1 cellular context compared by ENCODE assay signal in genomic region chr17:81868674-81869220, GRCh38.
A peak's percentile ranks its signal among the peaks of the same experiment; 100 is the strongest.
TF ChIP-seq lines count a peak whose summit lies in the region.

No MANE protein-coding gene starts in this region.

TF ChIP-seq in HepG2, 621 proteins besides CTCF, POLR2A, EP300 and RAD21 (continued from another document and continues in another):
- TF ChIP-seq, protein P1, sequence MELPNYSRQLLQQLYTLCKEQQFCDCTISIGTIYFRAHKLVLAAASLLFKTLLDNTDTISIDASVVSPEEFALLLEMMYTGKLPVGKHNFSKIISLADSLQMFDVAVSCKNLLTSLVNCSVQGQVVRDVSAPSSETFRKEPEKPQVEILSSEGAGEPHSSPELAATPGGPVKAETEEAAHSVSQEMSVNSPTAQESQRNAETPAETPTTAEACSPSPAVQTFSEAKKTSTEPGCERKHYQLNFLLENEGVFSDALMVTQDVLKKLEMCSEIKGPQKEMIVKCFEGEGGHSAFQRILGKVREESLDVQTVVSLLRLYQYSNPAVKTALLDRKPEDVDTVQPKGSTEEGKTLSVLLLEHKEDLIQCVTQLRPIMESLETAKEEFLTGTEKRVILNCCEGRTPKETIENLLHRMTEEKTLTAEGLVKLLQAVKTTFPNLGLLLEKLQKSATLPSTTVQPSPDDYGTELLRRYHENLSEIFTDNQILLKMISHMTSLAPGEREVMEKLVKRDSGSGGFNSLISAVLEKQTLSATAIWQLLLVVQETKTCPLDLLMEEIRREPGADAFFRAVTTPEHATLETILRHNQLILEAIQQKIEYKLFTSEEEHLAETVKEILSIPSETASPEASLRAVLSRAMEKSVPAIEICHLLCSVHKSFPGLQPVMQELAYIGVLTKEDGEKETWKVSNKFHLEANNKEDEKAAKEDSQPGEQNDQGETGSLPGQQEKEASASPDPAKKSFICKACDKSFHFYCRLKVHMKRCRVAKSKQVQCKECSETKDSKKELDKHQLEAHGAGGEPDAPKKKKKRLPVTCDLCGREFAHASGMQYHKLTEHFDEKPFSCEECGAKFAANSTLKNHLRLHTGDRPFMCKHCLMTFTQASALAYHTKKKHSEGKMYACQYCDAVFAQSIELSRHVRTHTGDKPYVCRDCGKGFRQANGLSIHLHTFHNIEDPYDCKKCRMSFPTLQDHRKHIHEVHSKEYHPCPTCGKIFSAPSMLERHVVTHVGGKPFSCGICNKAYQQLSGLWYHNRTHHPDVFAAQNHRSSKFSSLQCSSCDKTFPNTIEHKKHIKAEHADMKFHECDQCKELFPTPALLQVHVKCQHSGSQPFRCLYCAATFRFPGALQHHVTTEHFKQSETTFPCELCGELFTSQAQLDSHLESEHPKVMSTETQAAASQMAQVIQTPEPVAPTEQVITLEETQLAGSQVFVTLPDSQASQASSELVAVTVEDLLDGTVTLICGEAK (IDR thresholded peaks at IDR 0.05), result no peak
- TF ChIP-seq, protein P1 (CRISPR knock-in tag; IDR thresholded peaks at IDR 0.05), result no peak
- no peak for TF ChIP-seq SP5 (CRISPR knock-in tag; IDR thresholded peaks at IDR 0.05; ENCODE audit: borderline replicate concordance, low read depth)
- TF ChIP-seq CBX5 (CRISPR knock-in tag; IDR thresholded peaks at IDR 0.05; ENCODE audit: borderline replicate concordance), result no peak
- TF ChIP-seq, protein P2, sequence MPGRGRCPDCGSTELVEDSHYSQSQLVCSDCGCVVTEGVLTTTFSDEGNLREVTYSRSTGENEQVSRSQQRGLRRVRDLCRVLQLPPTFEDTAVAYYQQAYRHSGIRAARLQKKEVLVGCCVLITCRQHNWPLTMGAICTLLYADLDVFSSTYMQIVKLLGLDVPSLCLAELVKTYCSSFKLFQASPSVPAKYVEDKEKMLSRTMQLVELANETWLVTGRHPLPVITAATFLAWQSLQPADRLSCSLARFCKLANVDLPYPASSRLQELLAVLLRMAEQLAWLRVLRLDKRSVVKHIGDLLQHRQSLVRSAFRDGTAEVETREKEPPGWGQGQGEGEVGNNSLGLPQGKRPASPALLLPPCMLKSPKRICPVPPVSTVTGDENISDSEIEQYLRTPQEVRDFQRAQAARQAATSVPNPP (CRISPR knock-in tag; IDR thresholded peaks at IDR 0.05), result no peak
- TF ChIP-seq ZNF549 (CRISPR knock-in tag; IDR thresholded peaks at IDR 0.05), result no peak
- TF ChIP-seq HOXD1 (CRISPR knock-in tag; IDR thresholded peaks at IDR 0.05), result no peak
- no peak for TF ChIP-seq ZNF331 (CRISPR knock-in tag; IDR thresholded peaks at IDR 0.05)
- TF ChIP-seq YY1 (IDR thresholded peaks at IDR 0.05; ENCODE audit: insufficient read depth, insufficient replicate concordance, low read depth, low read length), result no peak
- no peak for TF ChIP-seq TBL1XR1 (IDR thresholded peaks at IDR 0.05; ENCODE audit: borderline replicate concordance, low read length, partially characterized antibody)
- no peak for TF ChIP-seq ZBTB43 (CRISPR knock-in tag; conservative IDR thresholded peaks at IDR 0.05)
- no peak for TF ChIP-seq AGO1 (IDR thresholded peaks at IDR 0.05; ENCODE audit: low read depth, low read length, poor library complexity, severe bottlenecking)
- no peak for TF ChIP-seq REPIN1 (CRISPR knock-in tag; IDR thresholded peaks at IDR 0.05; ENCODE audit: borderline replicate concordance, low read depth)
- no peak for TF ChIP-seq ETS1 (CRISPR knock-in tag; IDR thresholded peaks at IDR 0.05)
- no peak for TF ChIP-seq CBFB (CRISPR knock-in tag; IDR thresholded peaks at IDR 0.05)
- no peak for TF ChIP-seq ZMYM3 (CRISPR knock-in tag; IDR thresholded peaks at IDR 0.05)
- TF ChIP-seq, protein P3, sequence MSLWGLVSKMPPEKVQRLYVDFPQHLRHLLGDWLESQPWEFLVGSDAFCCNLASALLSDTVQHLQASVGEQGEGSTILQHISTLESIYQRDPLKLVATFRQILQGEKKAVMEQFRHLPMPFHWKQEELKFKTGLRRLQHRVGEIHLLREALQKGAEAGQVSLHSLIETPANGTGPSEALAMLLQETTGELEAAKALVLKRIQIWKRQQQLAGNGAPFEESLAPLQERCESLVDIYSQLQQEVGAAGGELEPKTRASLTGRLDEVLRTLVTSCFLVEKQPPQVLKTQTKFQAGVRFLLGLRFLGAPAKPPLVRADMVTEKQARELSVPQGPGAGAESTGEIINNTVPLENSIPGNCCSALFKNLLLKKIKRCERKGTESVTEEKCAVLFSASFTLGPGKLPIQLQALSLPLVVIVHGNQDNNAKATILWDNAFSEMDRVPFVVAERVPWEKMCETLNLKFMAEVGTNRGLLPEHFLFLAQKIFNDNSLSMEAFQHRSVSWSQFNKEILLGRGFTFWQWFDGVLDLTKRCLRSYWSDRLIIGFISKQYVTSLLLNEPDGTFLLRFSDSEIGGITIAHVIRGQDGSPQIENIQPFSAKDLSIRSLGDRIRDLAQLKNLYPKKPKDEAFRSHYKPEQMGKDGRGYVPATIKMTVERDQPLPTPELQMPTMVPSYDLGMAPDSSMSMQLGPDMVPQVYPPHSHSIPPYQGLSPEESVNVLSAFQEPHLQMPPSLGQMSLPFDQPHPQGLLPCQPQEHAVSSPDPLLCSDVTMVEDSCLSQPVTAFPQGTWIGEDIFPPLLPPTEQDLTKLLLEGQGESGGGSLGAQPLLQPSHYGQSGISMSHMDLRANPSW (CRISPR knock-in tag; IDR thresholded peaks at IDR 0.05; ENCODE audit: borderline replicate concordance), result no peak
- peak; percentile 16; the same call in 1 of the 2 replicates for TF ChIP-seq ZNF891 (CRISPR knock-in tag; IDR thresholded peaks at IDR 0.05)
- TF ChIP-seq GFI1 (CRISPR knock-in tag; IDR thresholded peaks at IDR 0.05; ENCODE audit: borderline replicate concordance), result no peak
- TF ChIP-seq ZBTB33 (CRISPR knock-in tag; IDR thresholded peaks at IDR 0.05), result peak; percentile 95
- TF ChIP-seq HOXA7 (CRISPR knock-in tag; IDR thresholded peaks at IDR 0.05), result no peak
- TF ChIP-seq ZNF563 (CRISPR knock-in tag; IDR thresholded peaks at IDR 0.05), result no peak
- TF ChIP-seq, protein P4, sequence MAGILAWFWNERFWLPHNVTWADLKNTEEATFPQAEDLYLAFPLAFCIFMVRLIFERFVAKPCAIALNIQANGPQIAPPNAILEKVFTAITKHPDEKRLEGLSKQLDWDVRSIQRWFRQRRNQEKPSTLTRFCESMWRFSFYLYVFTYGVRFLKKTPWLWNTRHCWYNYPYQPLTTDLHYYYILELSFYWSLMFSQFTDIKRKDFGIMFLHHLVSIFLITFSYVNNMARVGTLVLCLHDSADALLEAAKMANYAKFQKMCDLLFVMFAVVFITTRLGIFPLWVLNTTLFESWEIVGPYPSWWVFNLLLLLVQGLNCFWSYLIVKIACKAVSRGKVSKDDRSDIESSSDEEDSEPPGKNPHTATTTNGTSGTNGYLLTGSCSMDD (CRISPR knock-in tag; IDR thresholded peaks at IDR 0.05), result no peak
- TF ChIP-seq, protein P5, sequence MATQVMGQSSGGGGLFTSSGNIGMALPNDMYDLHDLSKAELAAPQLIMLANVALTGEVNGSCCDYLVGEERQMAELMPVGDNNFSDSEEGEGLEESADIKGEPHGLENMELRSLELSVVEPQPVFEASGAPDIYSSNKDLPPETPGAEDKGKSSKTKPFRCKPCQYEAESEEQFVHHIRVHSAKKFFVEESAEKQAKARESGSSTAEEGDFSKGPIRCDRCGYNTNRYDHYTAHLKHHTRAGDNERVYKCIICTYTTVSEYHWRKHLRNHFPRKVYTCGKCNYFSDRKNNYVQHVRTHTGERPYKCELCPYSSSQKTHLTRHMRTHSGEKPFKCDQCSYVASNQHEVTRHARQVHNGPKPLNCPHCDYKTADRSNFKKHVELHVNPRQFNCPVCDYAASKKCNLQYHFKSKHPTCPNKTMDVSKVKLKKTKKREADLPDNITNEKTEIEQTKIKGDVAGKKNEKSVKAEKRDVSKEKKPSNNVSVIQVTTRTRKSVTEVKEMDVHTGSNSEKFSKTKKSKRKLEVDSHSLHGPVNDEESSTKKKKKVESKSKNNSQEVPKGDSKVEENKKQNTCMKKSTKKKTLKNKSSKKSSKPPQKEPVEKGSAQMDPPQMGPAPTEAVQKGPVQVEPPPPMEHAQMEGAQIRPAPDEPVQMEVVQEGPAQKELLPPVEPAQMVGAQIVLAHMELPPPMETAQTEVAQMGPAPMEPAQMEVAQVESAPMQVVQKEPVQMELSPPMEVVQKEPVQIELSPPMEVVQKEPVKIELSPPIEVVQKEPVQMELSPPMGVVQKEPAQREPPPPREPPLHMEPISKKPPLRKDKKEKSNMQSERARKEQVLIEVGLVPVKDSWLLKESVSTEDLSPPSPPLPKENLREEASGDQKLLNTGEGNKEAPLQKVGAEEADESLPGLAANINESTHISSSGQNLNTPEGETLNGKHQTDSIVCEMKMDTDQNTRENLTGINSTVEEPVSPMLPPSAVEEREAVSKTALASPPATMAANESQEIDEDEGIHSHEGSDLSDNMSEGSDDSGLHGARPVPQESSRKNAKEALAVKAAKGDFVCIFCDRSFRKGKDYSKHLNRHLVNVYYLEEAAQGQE (IDR thresholded peaks at IDR 0.05; ENCODE audit: borderline replicate concordance in 1 of 2, low read depth in 1 of 2, low read length in 2 of 2), result no peak
- TF ChIP-seq ZNF337 (CRISPR knock-in tag; IDR thresholded peaks at IDR 0.05; ENCODE audit: borderline replicate concordance, low read depth), result no peak
- TF ChIP-seq SRSF9 (IDR thresholded peaks at IDR 0.05; ENCODE audit: borderline replicate concordance, insufficient read depth, low read depth, low read length, poor library complexity, severe bottlenecking), result no peak
- TF ChIP-seq MXD1 (CRISPR knock-in tag; IDR thresholded peaks at IDR 0.05), result no peak
